Comparison of ENCODE assay signal across 17 cellular contexts in genomic region chr14:33612184-33612479, GRCh38.
DNase-seq lines count a peak whose midpoint lies in the region; ATAC-seq and TF ChIP-seq lines count a peak whose summit lies in the region.
"Had no signal": no experiment of that assay in that cellular context is flagged by ENCODE, and none has a peak within 500 bp of the region (broad histone marks: within the 10 kb centered on the region; RNA-seq: fewer than 3 reads in every experiment).

No MANE protein-coding gene starts in this region.

- H3K4me1 Mint-ChIP-seq in GM23338: peaks cover 25% of the 10 kb centered on the region
- H3K4me1 Mint-ChIP-seq: CD14-positive monocyte had no signal

- H3K9ac ChIP-seq in NT2/D1 (ENCODE audit: insufficient read length, low read depth): no peak overlapping the region

- no peak overlapping the region for H3K27ac Mint-ChIP-seq in GM23338
- H3K27ac Mint-ChIP-seq: CD14-positive monocyte; CD8-positive, alpha-beta T cell had no signal

- H3K9me3 Mint-ChIP-seq in GM23338: no peaks in the 10 kb centered on the region
- H3K9me3 Mint-ChIP-seq: CD8-positive, alpha-beta T cell had no signal

- DNase-seq in GM23338 (ENCODE audit: low spot score) (peak; percentile 19), NT2/D1 (ENCODE audit: low read depth, low spot score) (peak; percentile 5), erythroblast (lab: John Stamatoyannopoulos, UW) (peak; percentile 4 to 40), medulla oblongata (ENCODE audit: extremely low spot score) (peak; percentile 20), mesenteric fat pad (ENCODE audit: low spot score) (no peak), NCI-H1417 treated with DMSO at 0.1 percent for 48 hours (lab: John Stamatoyannopoulos, UW) (no peak), RKO (ENCODE audit: low spot score) (no peak), Peyer's patch (no peak)
- DNase-seq: CD8-positive, alpha-beta T cell; COR-L47; DMS153; DMS79 treated with DMSO at 0.1 percent for 48 hours; EL had no signal

- H3K36me3 Mint-ChIP-seq in GM23338 (ENCODE audit: low read depth): no peaks in the 10 kb centered on the region
- H3K36me3 Mint-ChIP-seq: CD14-positive monocyte; CD8-positive, alpha-beta T cell had no signal

- no peaks in the 10 kb centered on the region for H3F3A ChIP-seq in GM23338 (replicated peaks; ENCODE audit: low read depth)

- H3K4me1 ChIP-seq in GM23338 (ENCODE audit: insufficient read depth): 0 out of 2 replicates have a peak, but pooled peaks cover 5% of the 10 kb centered on the region
- no peaks in the 10 kb centered on the region for H3K4me1 ChIP-seq in NT2/D1 (ENCODE audit: insufficient read depth, insufficient read length)
- no peaks in the 10 kb centered on the region for H3K4me1 ChIP-seq in Peyer's patch

- no peak overlapping the region for H3K4me3 Mint-ChIP-seq in GM23338
- H3K4me3 Mint-ChIP-seq: CD14-positive monocyte; CD8-positive, alpha-beta T cell had no signal

- no peak overlapping the region; the same call in 1 of the 2 replicates for H2AFZ ChIP-seq in GM23338

- no peaks in the 10 kb centered on the region for H3K9me3 ChIP-seq in NT2/D1 (ENCODE audit: insufficient read depth, low read length)
- H3K9me3 ChIP-seq in Peyer's patch: no peaks in the 10 kb centered on the region

- no peak overlapping the region; the same call in 1 of the 2 replicates for H3K4me2 ChIP-seq in GM23338

- H3K36me3 ChIP-seq in GM23338 (ENCODE audit: insufficient read depth) (no peaks in the 10 kb centered on the region), NT2/D1 (ENCODE audit: insufficient read depth, insufficient read length, low read length) (no peaks in the 10 kb centered on the region), Peyer's patch (no peaks in the 10 kb centered on the region)

- no peaks in the 10 kb centered on the region for H3K27me3 ChIP-seq in GM23338 (ENCODE audit: insufficient read depth)
- H3K27me3 ChIP-seq in NT2/D1 (ENCODE audit: insufficient read depth, insufficient read length): no peaks in the 10 kb centered on the region
- H3K27me3 ChIP-seq in Peyer's patch: no peaks in the 10 kb centered on the region

- H3K79me2 ChIP-seq in GM23338 (replicated peaks; ENCODE audit: insufficient read depth): no peaks in the 10 kb centered on the region

- H3K27me3 Mint-ChIP-seq in GM23338 (ENCODE audit: insufficient read depth, low read depth, poor library complexity): peaks cover 2% of the 10 kb centered on the region

- no peaks in the 10 kb centered on the region for H3K9me2 ChIP-seq in GM23338 (ENCODE audit: insufficient read depth)

- no peak for TF ChIP-seq POLR2A in erythroblast (IDR thresholded peaks at IDR 0.05; ENCODE audit: low read length)
- no peak for TF ChIP-seq POLR2A in Peyer's patch (IDR thresholded peaks at IDR 0.05)

- H4K20me1 ChIP-seq in GM23338 (replicated peaks; ENCODE audit: insufficient read depth): no peaks in the 10 kb centered on the region

- no peak overlapping the region for H3K4me3 ChIP-seq in GM23338
- H3K4me3 ChIP-seq in NT2/D1 (ENCODE audit: insufficient read length, low read depth): no peak overlapping the region
- no peak overlapping the region for H3K4me3 ChIP-seq in Peyer's patch

- peak; percentile 87; the same call in 2 of the 3 replicates for ATAC-seq in GM23338
- ATAC-seq: CD8-positive, alpha-beta T cell; HCT116 had no signal

- TF ChIP-seq CTCF in GM23338 (conservative IDR thresholded peaks at IDR 0.05; ENCODE audit: low read depth in 2 of 2) (no peak), Peyer's patch (IDR thresholded peaks at IDR 0.05) (no peak)

- H3K27ac ChIP-seq in GM23338 (ENCODE audit: low read depth) (no peak overlapping the region), Peyer's patch (no peak overlapping the region)
- H3K27ac ChIP-seq: 22Rv1, HL-60 had no signal

TF ChIP-seq in GM23338, 12 proteins besides CTCF, POLR2A, EP300 and RAD21 (continues in another document):
- TF ChIP-seq CREB1 (CRISPR knock-in tag; IDR thresholded peaks at IDR 0.05; ENCODE audit: low read depth) (no peak), REST (IDR thresholded peaks at IDR 0.05; ENCODE audit: unreplicated experiment) (no peak), STAT1 (IDR thresholded peaks at IDR 0.05; ENCODE audit: unreplicated experiment) (no peak), EZH2phosphoT487 (IDR thresholded peaks at IDR 0.05; ENCODE audit: unreplicated experiment) (no peak), ZNF114 (CRISPR knock-in tag; IDR thresholded peaks at IDR 0.05) (no peak), ETS1 (IDR thresholded peaks at IDR 0.05) (no peak), JUNB (IDR thresholded peaks at IDR 0.05; ENCODE audit: unreplicated experiment) (no peak), NANOG (IDR thresholded peaks at IDR 0.05; ENCODE audit: borderline replicate concordance) (no peak), ZNF331 (CRISPR knock-in tag; IDR thresholded peaks at IDR 0.05; ENCODE audit: low read depth) (no peak), EZH2 (IDR thresholded peaks at IDR 0.05; ENCODE audit: low read depth, unreplicated experiment) (no peak)

Comparison
In these comparisons a context has a peak if more than half of its experiments do, and no peak if none do; other contexts are left out.
1. DNase-seq: peak in GM23338 (single experiment), NT2/D1 (single experiment), erythroblast (2 of 2) and medulla oblongata (single experiment); none in mesenteric fat pad (single experiment), NCI-H1417 treated with DMSO at 0.1 percent for 48 hours (single experiment), RKO (single experiment) and Peyer's patch (0 of 3).